Comparison of ENCODE assay signal across 17 cellular contexts in genomic region chr10:3126249-3126648, GRCh38. TPM values are rescaled to one million over a fixed set of nuclear protein-coding genes. Genes with fewer than 3 reads are reported as not detected.
DNase-seq lines count a peak whose midpoint lies in the region; ATAC-seq and TF ChIP-seq lines count a peak whose summit lies in the region.
"Had no signal": no experiment of that assay in that cellular context is flagged by ENCODE, and none has a peak within 500 bp of the region (broad histone marks: within the 10 kb centered on the region; RNA-seq: fewer than 3 reads in every experiment).

No MANE protein-coding gene starts in this region.

- no peak for TF ChIP-seq CTCF in cardiac muscle cell (IDR thresholded peaks at IDR 0.05; ENCODE audit: low read depth, low read length)
- no peak for TF ChIP-seq CTCF in RWPE1 (conservative IDR thresholded peaks at IDR 0.05; ENCODE audit: low read depth)
- TF ChIP-seq CTCF in type B pancreatic cell (conservative IDR thresholded peaks at IDR 0.05), result no peak

- WGBS in mesendoderm (ENCODE audit: extremely low coverage, insufficient coverage, low lambda C conversion rate), result no CpG with 5 or more reads among the region's 15 CpGs

- H3K27ac ChIP-seq in cardiac muscle cell (peak overlapping the region; percentile 93), RWPE1 (peak overlapping the region; percentile 44), mesendoderm (ENCODE audit: low read depth, low read length) (no peak overlapping the region)
- H3K27ac ChIP-seq: colonic mucosa, testis had no signal

- H3K4ac ChIP-seq in mesendoderm (ENCODE audit: low read depth, low read length), result no peak overlapping the region

- H3K27me3 Mint-ChIP-seq in type B pancreatic cell, result no peaks in the 10 kb centered on the region
- H3K27me3 Mint-ChIP-seq: activated CD4-positive, alpha-beta T cell treated with anti-CD3 and anti-CD28 coated beads, Interleukin-2, amount 10 ng/mL, durations not matched to agents 7 days and 5 days; IgD-negative memory B cell had no signal

- H3K4me3 ChIP-seq in cardiac muscle cell, result no peak overlapping the region
- no peak overlapping the region for H3K4me3 ChIP-seq in mesendoderm (ENCODE audit: low read length)
- H3K4me3 ChIP-seq: colonic mucosa, MG63, testis had no signal

- no peak overlapping the region for H2BK120ac ChIP-seq in mesendoderm (ENCODE audit: low read depth, low read length)

- H2BK5ac ChIP-seq in mesendoderm (ENCODE audit: low read length), result no peak overlapping the region

- peaks cover 17% of the 10 kb centered on the region for H3K36me3 Mint-ChIP-seq in type B pancreatic cell

- H3K9me3 Mint-ChIP-seq in type B pancreatic cell, result no peaks in the 10 kb centered on the region
- H3K9me3 Mint-ChIP-seq: activated CD4-positive, alpha-beta T cell treated with anti-CD3 and anti-CD28 coated beads, Interleukin-2, amount 10 ng/mL, durations not matched to agents 7 days and 5 days; CD8-positive, alpha-beta T cell; neural crest cell had no signal

- POLR2A ChIA-PET in RWPE1 (lab: Yijun Ruan, JAX; ENCODE audit: low non-redundant PET), result no interaction called here

- H2AK5ac ChIP-seq in mesendoderm (ENCODE audit: low read length), result no peak overlapping the region

- no peak overlapping the region for H4K8ac ChIP-seq in mesendoderm (ENCODE audit: low read depth, low read length)

- no peak overlapping the region for H3K18ac ChIP-seq in mesendoderm (ENCODE audit: low read length)

- no peak for ATAC-seq in Right ventricle myocardium superior (ENCODE audit: poor library complexity)
- ATAC-seq: CD8-positive, alpha-beta T cell had no signal

- H3K27ac Mint-ChIP-seq in type B pancreatic cell, result peak overlapping the region; percentile 48
- H3K27ac Mint-ChIP-seq: activated CD4-positive, alpha-beta T cell treated with anti-CD3 and anti-CD28 coated beads, Interleukin-2, amount 10 ng/mL, durations not matched to agents 7 days and 5 days; CD8-positive, alpha-beta T cell; IgD-negative memory B cell had no signal

- H3K4me2 ChIP-seq in mesendoderm (ENCODE audit: low read length), result no peak overlapping the region

- H3K9me3 ChIP-seq in cardiac muscle cell (ENCODE audit: low read depth), result no peaks in the 10 kb centered on the region
- H3K9me3 ChIP-seq: colonic mucosa, MG63, testis had no signal

- H3K79me2 ChIP-seq in mesendoderm (ENCODE audit: control insufficient read depth, insufficient read depth, low read length), result no peaks in the 10 kb centered on the region

- no peak overlapping the region for H3K23ac ChIP-seq in mesendoderm (ENCODE audit: low read length)

- H3K56ac ChIP-seq in mesendoderm (ENCODE audit: low read length), result no peak overlapping the region

- intact Hi-C loops in Right ventricle myocardium superior (cut with DNase I), result no loop called here

- peak in 1 of 2 donors; percentile 12 for DNase-seq in cardiac muscle cell (ENCODE audit: low read depth in 1 of 2, low spot score in 1 of 2)
- no peak for DNase-seq in Right ventricle myocardium superior
- DNase-seq in RWPE1 (ENCODE audit: low spot score), result no peak
- peak; percentile 26 for DNase-seq in left kidney (ENCODE audit: low read depth, low spot score)
- no peak for DNase-seq in type B pancreatic cell (ENCODE audit: extremely low spot score, unreplicated experiment)
- DNase-seq in mesendoderm, result no peak
- no peak for DNase-seq in NCI-H748 treated with DMSO at 0.1 percent for 48 hours (lab: John Stamatoyannopoulos, UW)
- DNase-seq: activated CD4-positive, alpha-beta T cell treated with anti-CD3 and anti-CD28 coated beads, Interleukin-2, amount 10 ng/mL, durations not matched to agents 7 days and 5 days; activated naive CD4-positive, alpha-beta T cell; CD8-positive, alpha-beta T cell; colonic mucosa; kidney glomerular epithelial cell; MG63; midbrain; testis had no signal

- H2BK15ac ChIP-seq in mesendoderm (replicated peaks; ENCODE audit: low read depth), result no peak overlapping the region

- no peak overlapping the region for H3K4me3 Mint-ChIP-seq in type B pancreatic cell
- H3K4me3 Mint-ChIP-seq: activated CD4-positive, alpha-beta T cell treated with anti-CD3 and anti-CD28 coated beads, Interleukin-2, amount 10 ng/mL, durations not matched to agents 7 days and 5 days; CD8-positive, alpha-beta T cell; IgD-negative memory B cell; neural crest cell had no signal

- no peaks in the 10 kb centered on the region for H3K27me3 ChIP-seq in cardiac muscle cell
- H3K27me3 ChIP-seq in mesendoderm (ENCODE audit: insufficient read depth, low read length, poor library complexity), result no peaks in the 10 kb centered on the region
- H3K27me3 ChIP-seq: colonic mucosa, MG63, testis had no signal

- H3K36me3 ChIP-seq in cardiac muscle cell, result peaks cover 57% of the 10 kb centered on the region
- H3K36me3 ChIP-seq in mesendoderm (ENCODE audit: control insufficient read depth, insufficient read depth, low read length), result peaks cover 6% of the 10 kb centered on the region

- H3K79me1 ChIP-seq in mesendoderm (ENCODE audit: low read length), result no peaks in the 10 kb centered on the region

- no peak overlapping the region for H3K9ac ChIP-seq in mesendoderm (ENCODE audit: low read length)

- H3K4me1 ChIP-seq in cardiac muscle cell (ENCODE audit: low read depth), result peaks cover 18% of the 10 kb centered on the region
- no peaks in the 10 kb centered on the region for H3K4me1 ChIP-seq in mesendoderm (ENCODE audit: control insufficient read depth, low read depth, low read length)
- H3K4me1 ChIP-seq: colonic mucosa, testis had no signal

- H4K5ac ChIP-seq in mesendoderm (ENCODE audit: low read length), result no peak overlapping the region

- peaks cover 18% of the 10 kb centered on the region for H3K4me1 Mint-ChIP-seq in type B pancreatic cell (ENCODE audit: unreplicated experiment)
- H3K4me1 Mint-ChIP-seq: activated CD4-positive, alpha-beta T cell treated with anti-CD3 and anti-CD28 coated beads, Interleukin-2, amount 10 ng/mL, durations not matched to agents 7 days and 5 days; IgD-negative memory B cell; neural crest cell had no signal

- CTCF ChIA-PET in RWPE1 (lab: Yijun Ruan, JAX), result no interaction called here

RNA-seq across cellular contexts. Expression of gene PITRM1, which starts 46.3 kb away (rescaled TPM):
- total RNA-seq in cardiac muscle cell, result 54.3 and 59.3 TPM in 2 replicates
- polyA plus RNA-seq in cardiac muscle cell, result 65.0 and 86.8 TPM in 2 replicates
- 84.4 TPM for total RNA-seq in Right ventricle myocardium superior
- 57.0 and 62.3 TPM in 2 replicates for total RNA-seq in type B pancreatic cell (ENCODE audit: low replicate concordance)
- 26.4 TPM for polyA plus RNA-seq in mesendoderm (2013, experiment 1 of 2)
- 26.5 TPM for polyA plus RNA-seq in mesendoderm (2013, experiment 2 of 2)

RNA-seq across cellular contexts. Expression of gene PFKP, which starts 58.9 kb away (rescaled TPM):
- total RNA-seq in cardiac muscle cell (639 and 805 TPM in 2 replicates), Right ventricle myocardium superior (155 TPM), type B pancreatic cell (ENCODE audit: low replicate concordance) (48.8 and 52.0 TPM in 2 replicates)
- 677 and 781 TPM in 2 replicates for polyA plus RNA-seq in cardiac muscle cell
- 43.2 TPM for polyA plus RNA-seq in mesendoderm (2013, experiment 1 of 2)
- polyA plus RNA-seq in mesendoderm (2013, experiment 2 of 2), result 46.8 TPM
